ENCODE assay signal across 2 cellular contexts in the genomic region with DNA sequence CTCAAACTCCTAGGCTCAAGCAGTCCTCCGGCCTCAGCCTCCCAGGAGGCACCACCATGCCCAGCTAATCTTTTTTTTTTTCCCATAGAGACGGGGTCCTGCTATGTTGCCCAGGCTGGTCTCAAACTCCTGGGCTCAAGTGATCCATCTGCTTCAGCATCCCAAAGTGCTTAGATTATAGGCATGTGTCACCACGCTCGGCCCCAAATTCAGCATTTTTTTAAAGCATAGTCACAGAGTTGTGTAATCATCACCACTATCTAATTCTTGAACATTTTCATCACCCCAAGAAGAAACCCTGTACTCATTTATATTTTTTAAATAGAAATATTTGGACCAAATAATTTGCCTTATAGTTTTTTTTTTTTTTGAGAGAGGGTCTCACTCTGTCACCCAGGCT.
TF ChIP-seq lines count a peak whose summit lies in the region.

No MANE protein-coding gene starts in this region.

TF ChIP-seq in IMR-90, 13 proteins besides CTCF, POLR2A, EP300 and RAD21:
- TF ChIP-seq MAZ (IDR thresholded peaks at IDR 0.05; ENCODE audit: borderline replicate concordance, low read depth, low read length): no peak
- no peak for TF ChIP-seq RCOR1 (IDR thresholded peaks at IDR 0.05; ENCODE audit: insufficient replicate concordance, low read length)
- TF ChIP-seq CHD1 (IDR thresholded peaks at IDR 0.05; ENCODE audit: low read depth, low read length): no peak
- peak; percentile 87 for TF ChIP-seq CEBPB (IDR thresholded peaks at IDR 0.05; ENCODE audit: low read depth, low read length)

TF ChIP-seq in HEK293T, 16 proteins besides CTCF, POLR2A, EP300 and RAD21:
- TF ChIP-seq HDGF (IDR thresholded peaks at IDR 0.05; ENCODE audit: borderline replicate concordance) (no peak), ARNT (IDR thresholded peaks at IDR 0.05) (no peak), SP1 (IDR thresholded peaks at IDR 0.05) (no peak), NFRKB (IDR thresholded peaks at IDR 0.05) (no peak), ELF4 (IDR thresholded peaks at IDR 0.05) (no peak), TARDBP (IDR thresholded peaks at IDR 0.05) (no peak), CTBP1 (IDR thresholded peaks at IDR 0.05; ENCODE audit: borderline replicate concordance) (no peak), ZNF384 (IDR thresholded peaks at IDR 0.05) (no peak), FOXM1 (IDR thresholded peaks at IDR 0.05; ENCODE audit: borderline replicate concordance) (no peak), SUZ12 (IDR thresholded peaks at IDR 0.05) (no peak), PKNOX1 (IDR thresholded peaks at IDR 0.05) (no peak), L3MBTL2 (conservative IDR thresholded peaks at IDR 0.05) (no peak), FOXA1 (IDR thresholded peaks at IDR 0.05) (no peak), FOXK2 (IDR thresholded peaks at IDR 0.05) (no peak), LEF1 (IDR thresholded peaks at IDR 0.05; ENCODE audit: borderline replicate concordance) (no peak), BHLHE40 (IDR thresholded peaks at IDR 0.05; ENCODE audit: borderline replicate concordance) (no peak)
